Comparison of ENCODE assay signal across 19 cellular contexts in the genomic region with DNA sequence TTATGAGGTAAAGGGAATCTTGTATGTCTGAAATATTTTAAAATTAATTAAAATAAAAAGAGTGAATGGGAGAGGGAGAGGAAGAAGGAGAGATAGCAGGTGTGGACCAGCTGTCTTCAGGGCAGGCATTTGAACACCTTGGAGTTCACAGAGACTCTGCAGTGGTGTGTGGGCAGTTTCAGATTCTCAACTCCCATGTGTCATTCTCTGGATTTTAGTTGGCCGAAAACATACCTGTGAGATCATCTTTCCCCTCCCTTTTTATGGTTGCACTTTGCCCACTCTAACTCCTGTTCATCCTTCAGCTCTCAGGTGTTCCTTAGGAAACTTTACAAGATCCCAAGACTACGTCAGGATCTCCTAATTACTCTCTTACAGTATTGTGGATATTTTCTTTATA.
DNase-seq lines count a peak whose midpoint lies in the region; ATAC-seq, FAIRE-seq and TF ChIP-seq lines count a peak whose summit lies in the region.
"Had no signal": no experiment of that assay in that cellular context is flagged by ENCODE, and none has a peak within 500 bp of the region (broad histone marks: within the 10 kb centered on the region; RNA-seq: fewer than 3 reads in every experiment).

No MANE protein-coding gene starts in this region.

- TF ChIP-seq CTCF in GM12865 (IDR thresholded peaks at IDR 0.05; ENCODE audit: insufficient read depth, low read depth, low read length, missing control alignments) = no peak
- no peak for TF ChIP-seq CTCF in hepatocyte (IDR thresholded peaks at IDR 0.05; ENCODE audit: poor library complexity)

- no peak overlapping the region for H3K27ac Mint-ChIP-seq in immature natural killer cell
- H3K27ac Mint-ChIP-seq: activated B cell treated with CpG ODN at 0.5 μM for 24 hours; activated T-helper 2 cell treated with anti-CD3 and anti-CD28 coated beads, Interferon-gamma antibody, Interleukin-2, Interleukin-4, amounts not matched to agents 10 μg/mL and 5 μg/mL and 100 μg/mL, durations not matched to agents 14 hours and 24 hours and 36 hours had no signal

- peak; percentile 77 for DNase-seq in GM12865 (ENCODE audit: low read depth)
- DNase-seq in GM18507 (ENCODE audit: extremely low spot score, insufficient read length, low read depth) = peak; percentile 18
- peak; percentile 57 for DNase-seq in hepatocyte (ENCODE audit: low spot score)
- no peak for DNase-seq in immature natural killer cell
- no peak for DNase-seq in aorta
- no peak for DNase-seq in cerebellar cortex (ENCODE audit: low spot score)
- DNase-seq: activated B cell treated with CpG ODN at 0.5 μM for 24 hours, brain microvascular endothelial cell, DMS53, dorsolateral prefrontal cortex, kidney, NCI-H69, Peyer's patch, SW 1271, uterus had no signal

- H3K4me1 ChIP-seq in hepatocyte (ENCODE audit: insufficient read depth) (no peaks in the 10 kb centered on the region), aorta (ENCODE audit: control insufficient read depth in 1 of 2, insufficient read depth in 2 of 2, low read length in 2 of 2) (no peaks in the 10 kb centered on the region)
- H3K4me1 ChIP-seq: Peyer's patch, uterus had no signal

- H3K27me3 Mint-ChIP-seq in immature natural killer cell (ENCODE audit: low read depth in 3 of 3) = no peaks in the 10 kb centered on the region
- H3K27me3 Mint-ChIP-seq: activated B cell treated with CpG ODN at 0.5 μM for 24 hours had no signal

- H3K27me3 ChIP-seq in hepatocyte = no peaks in the 10 kb centered on the region
- no peaks in the 10 kb centered on the region for H3K27me3 ChIP-seq in aorta (ENCODE audit: control insufficient read depth in 1 of 2, insufficient read depth in 2 of 2, low read length in 1 of 2)
- H3K27me3 ChIP-seq: brain microvascular endothelial cell, dorsolateral prefrontal cortex, esophagus muscularis mucosa, Peyer's patch, uterus had no signal

- H3K79me2 ChIP-seq in hepatocyte = peaks cover 65% of the 10 kb centered on the region

- H3K4me2 ChIP-seq in hepatocyte = peak overlapping the region; percentile 26

- H3K4me1 Mint-ChIP-seq in immature natural killer cell = peaks cover 0 to 9% of the 10 kb centered on the region in 2 donors

- intact Hi-C loops in aorta (cut with DNase I) = loop anchor here in 1 of 2 donors (10.0 kb wide), 1 partner anchor 524 kb away; no protein-coding TSS in a partner anchor

- no peak overlapping the region for H2AFZ ChIP-seq in hepatocyte

- H3K36me3 ChIP-seq in hepatocyte (replicated peaks; ENCODE audit: insufficient read depth, low read depth) = no peaks in the 10 kb centered on the region
- H3K36me3 ChIP-seq in aorta (ENCODE audit: control insufficient read depth in 1 of 2, insufficient read depth in 2 of 2, low read length in 1 of 2) = no peaks in the 10 kb centered on the region
- H3K36me3 ChIP-seq: brain microvascular endothelial cell, esophagus muscularis mucosa, Peyer's patch, uterus had no signal

- FAIRE-seq in GM18507 (lab: Jason Lieb, UNC) = peak; percentile 85
- FAIRE-seq: kidney had no signal

- H3K4me3 Mint-ChIP-seq in immature natural killer cell = no peak overlapping the region
- H3K4me3 Mint-ChIP-seq: activated B cell treated with CpG ODN at 0.5 μM for 24 hours, neural crest cell had no signal

- H3K9me3 ChIP-seq in hepatocyte (ENCODE audit: low read depth) = no peaks in the 10 kb centered on the region
- H3K9me3 ChIP-seq in aorta (ENCODE audit: control insufficient read depth, low read length) = no peaks in the 10 kb centered on the region
- H3K9me3 ChIP-seq: esophagus muscularis mucosa, Peyer's patch, uterus had no signal

- no peaks in the 10 kb centered on the region for H3K9me3 Mint-ChIP-seq in immature natural killer cell
- H3K9me3 Mint-ChIP-seq: activated B cell treated with CpG ODN at 0.5 μM for 24 hours; activated T-helper 2 cell treated with anti-CD3 and anti-CD28 coated beads, Interferon-gamma antibody, Interleukin-2, Interleukin-4, amounts not matched to agents 10 μg/mL and 5 μg/mL and 100 μg/mL, durations not matched to agents 14 hours and 24 hours and 36 hours; neural crest cell had no signal

- ATAC-seq in HG03432 (IDR thresholded peaks at IDR 0.05; ENCODE audit: unreplicated experiment) (peak; percentile 74), aorta (ENCODE audit: low FRiP score) (no peak)

- no peaks in the 10 kb centered on the region for H4K20me1 ChIP-seq in hepatocyte (ENCODE audit: insufficient read depth, poor library complexity, severe bottlenecking)

- H3K9me2 ChIP-seq in hepatocyte (replicated peaks; ENCODE audit: insufficient read depth) = no peaks in the 10 kb centered on the region

- no peak overlapping the region for H3K4me3 ChIP-seq in GM12865 (ENCODE audit: low read depth, low read length)
- no peak overlapping the region for H3K4me3 ChIP-seq in hepatocyte
- H3K4me3 ChIP-seq in aorta (ENCODE audit: low read length in 2 of 2) = no peak overlapping the region
- H3K4me3 ChIP-seq: dorsolateral prefrontal cortex, esophagus muscularis mucosa, Peyer's patch, uterus had no signal

- WGBS in hepatocyte (ENCODE audit: low lambda C conversion rate, missing lambda C conversion rate) = 81% methylated on average over 2 of the region's 2 CpGs
- 87 to 94% methylated on average over 2 of the region's 2 CpGs for WGBS in aorta, 2 donors

- peak overlapping the region; percentile 73 for H3K27ac ChIP-seq in hepatocyte
- no peak overlapping the region for H3K27ac ChIP-seq in aorta (ENCODE audit: low read depth in 1 of 2, low read length in 2 of 2)
- H3K27ac ChIP-seq: brain microvascular endothelial cell, dorsolateral prefrontal cortex, esophagus muscularis mucosa, Peyer's patch, uterus had no signal

- H3K36me3 Mint-ChIP-seq in immature natural killer cell = peaks cover 0 to 3% (median 0%) of the 10 kb centered on the region in 3 donors

Comparison
In these comparisons a context has a peak if more than half of its experiments do, and no peak if none do; other contexts are left out.
1. DNase-seq: peak in GM12865 (single experiment), GM18507 (single experiment) and hepatocyte (single experiment); none in immature natural killer cell (0 of 3), aorta (0 of 2) and cerebellar cortex (single experiment).